Comparison of ENCODE assay signal across 8 cellular contexts in the genomic region with DNA sequence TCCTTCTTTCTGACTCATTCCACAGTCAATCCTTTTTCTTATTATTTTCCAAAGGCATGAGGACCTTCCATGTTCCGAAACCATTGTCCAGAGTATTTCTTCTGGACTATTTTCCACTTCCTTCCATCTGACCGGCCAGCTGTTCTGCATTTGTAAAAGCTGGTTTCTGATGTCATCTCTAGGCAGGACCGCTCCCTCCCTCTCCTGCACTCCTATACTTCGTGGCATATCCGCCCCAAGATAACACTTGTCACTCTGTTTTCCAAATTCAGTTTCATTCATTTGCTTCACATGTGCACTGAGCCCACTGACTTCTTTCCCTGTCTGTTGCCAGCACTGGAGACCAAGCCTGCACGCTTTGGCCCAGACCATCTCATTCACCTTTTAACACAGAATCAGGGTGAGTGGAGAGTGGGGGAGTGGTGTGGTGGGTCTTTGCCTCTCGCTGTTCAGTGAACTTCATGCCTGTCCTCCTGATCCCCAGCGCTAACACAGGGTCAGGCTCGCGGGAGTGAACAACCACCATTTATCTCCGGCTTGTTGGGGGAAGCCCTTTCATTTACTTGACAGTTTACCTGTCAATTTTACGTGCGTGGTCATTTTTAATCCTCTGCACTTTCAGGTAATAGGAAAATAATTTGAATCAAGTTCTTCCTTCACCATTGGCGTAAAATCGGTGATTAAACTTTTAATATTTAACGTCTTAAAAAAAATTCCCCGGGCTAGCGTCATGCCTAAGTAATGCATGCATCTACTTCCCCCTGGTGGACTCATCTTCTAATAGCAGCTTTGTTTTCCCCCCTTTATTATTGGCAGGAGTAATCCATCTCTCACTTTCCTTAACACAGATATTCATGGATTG. TPM values are rescaled to one million over a fixed set of nuclear protein-coding genes. Genes with fewer than 3 reads are reported as not detected.
DNase-seq lines count a peak whose midpoint lies in the region; ATAC-seq and TF ChIP-seq lines count a peak whose summit lies in the region.

No MANE protein-coding gene starts in this region.

- DNase-seq in BE2C, result peak; percentile 22
- DNase-seq in NCI-H2081 treated with DMSO at 0.1 percent for 48 hours (lab: John Stamatoyannopoulos, UW), result peak; percentile 44
- peak; percentile 37 for DNase-seq in globus pallidus (ENCODE audit: low spot score)
- peak in 1 of 5 donors; percentile 15 for DNase-seq in ovary

- WGBS in ovary, 3 donors, result 6 to 8% (median 7%) methylated on average over 18 of the region's 18 CpGs

- H3K27me3 ChIP-seq in BE2C (no peaks in the 10 kb centered on the region), ovary (no peaks in the 10 kb centered on the region)

- ATAC-seq in HG03460 (IDR thresholded peaks at IDR 0.05; ENCODE audit: unreplicated experiment) (no peak), GM19328 (IDR thresholded peaks at IDR 0.05; ENCODE audit: unreplicated experiment) (no peak)

- TF ChIP-seq CTCF in BE2C (IDR thresholded peaks at IDR 0.05; ENCODE audit: low read depth, low read length) (peak; percentile 83), GM12875 (IDR thresholded peaks at IDR 0.05; ENCODE audit: borderline replicate concordance, insufficient read depth, low read depth, low read length) (peak; percentile 54; the same call in 1 of the 2 replicates), VCaP (conservative IDR thresholded peaks at IDR 0.05) (peak; percentile 74), ovary (IDR thresholded peaks at IDR 0.05) (peak in 2 of 3 donors; percentile 47 to 75)

- H3K4me3 ChIP-seq in BE2C (ENCODE audit: low read depth, low read length), result peak overlapping the region; percentile 39
- H3K4me3 ChIP-seq in GM12875 (ENCODE audit: low read depth, low read length), result no peak overlapping the region
- peak overlapping the region; percentile 6 for H3K4me3 ChIP-seq in ovary

- H3K9me3 ChIP-seq in BE2C (no peaks in the 10 kb centered on the region), ovary (no peaks in the 10 kb centered on the region)

- no peak overlapping the region; the same call in 1 of the 2 replicates for H3K27ac ChIP-seq in VCaP
- H3K27ac ChIP-seq in ovary, result no peak overlapping the region

- H3K4me1 ChIP-seq in BE2C (no peaks in the 10 kb centered on the region), ovary (ENCODE audit: insufficient read depth) (peaks cover 4% of the 10 kb centered on the region)

- H3K36me3 ChIP-seq in BE2C, result no peaks in the 10 kb centered on the region
- no peaks in the 10 kb centered on the region for H3K36me3 ChIP-seq in ovary

- TF ChIP-seq POLR2A in ovary (IDR thresholded peaks at IDR 0.05), result no peak

- TF ChIP-seq EP300 in ovary (IDR thresholded peaks at IDR 0.05), result no peak

- intact Hi-C loops in ovary (cut with DNase I), result no loop called here

RNA-seq across cellular contexts. Expression of gene C12orf75, which starts 52.5 kb away (rescaled TPM):
- polyA plus RNA-seq in BE2C (2012; ENCODE audit: insufficient read depth, insufficient read length, low read depth), result 1.7 TPM
- total RNA-seq in ovary, result 10 to 100 TPM in 2 of 7 donors, 1 to 10 TPM in 5; 3.3 to 18.5 (median 5.6) TPM
- polyA plus RNA-seq in ovary, result 10 to 100 TPM in 1 of 2 donors, 1 to 10 TPM in 1; 5.1 to 83.9 TPM
